9 cellular contexts compared by ENCODE assay signal in the genomic region with DNA sequence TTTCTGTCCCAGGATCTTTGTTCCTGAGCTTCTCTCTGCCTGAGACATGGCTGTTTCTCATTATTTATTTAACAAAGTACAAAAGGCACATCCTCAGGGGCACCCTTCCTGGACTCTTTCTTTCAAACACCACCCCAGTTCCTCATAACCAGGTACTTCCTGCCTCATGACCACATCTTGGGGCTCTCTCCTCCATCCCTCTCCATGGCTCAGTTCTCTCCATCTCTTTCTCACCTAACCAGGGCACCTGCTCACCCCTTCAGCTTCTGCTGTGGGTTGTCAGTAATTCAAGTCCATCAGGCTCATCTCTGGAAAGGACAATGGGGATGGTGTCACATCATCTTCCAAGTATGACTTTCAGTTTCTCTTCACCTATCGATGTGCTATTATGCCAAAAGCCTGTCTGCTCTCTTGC.
A peak's percentile ranks its signal among the peaks of the same experiment; 100 is the strongest.
DNase-seq lines count a peak whose midpoint lies in the region; ATAC-seq and TF ChIP-seq lines count a peak whose summit lies in the region.
"Had no signal": no experiment of that assay in that cellular context is flagged by ENCODE, and none has a peak within 500 bp of the region (broad histone marks: within the 10 kb centered on the region; RNA-seq: fewer than 3 reads in every experiment).

No MANE protein-coding gene starts in this region.

- CTCF ChIA-PET in RWPE1 (lab: Yijun Ruan, JAX) = interaction anchor here (0.6 to 0.8 kb wide), 2 partner anchors 120 to 671 kb away, joined by 3 read pairs; a partner anchor contains a TSS

- H3K4me1 ChIP-seq in hepatocyte (ENCODE audit: insufficient read depth) = no peaks in the 10 kb centered on the region
- peaks cover 0 to 6% of the 10 kb centered on the region in 2 donors for H3K4me1 ChIP-seq in thoracic aorta (ENCODE audit: control insufficient read depth in 1 of 2, low read depth in 2 of 2)

- H2AFZ ChIP-seq in hepatocyte = peak overlapping the region; percentile 49

- TF ChIP-seq CTCF in RWPE1 (conservative IDR thresholded peaks at IDR 0.05; ENCODE audit: low read depth) (no peak), hepatocyte (IDR thresholded peaks at IDR 0.05; ENCODE audit: poor library complexity) (no peak), thoracic aorta (IDR thresholded peaks at IDR 0.05) (no peak)

- H3K36me3 ChIP-seq in hepatocyte (replicated peaks; ENCODE audit: insufficient read depth, low read depth) = no peaks in the 10 kb centered on the region
- no peaks in the 10 kb centered on the region for H3K36me3 ChIP-seq in thoracic aorta

- H3K4me3 ChIP-seq in hepatocyte = no peak overlapping the region
- H3K4me3 ChIP-seq in thoracic aorta = peak overlapping the region; percentile 65

- peak; percentile 32 for ATAC-seq in thoracic aorta (ENCODE audit: insufficient number of reproducible peaks, low FRiP score, low read depth)
- ATAC-seq in HG03039 (IDR thresholded peaks at IDR 0.05; ENCODE audit: unreplicated experiment) = no peak
- ATAC-seq in GM21737 (IDR thresholded peaks at IDR 0.05; ENCODE audit: unreplicated experiment) = no peak

- POLR2A ChIA-PET in RWPE1 (lab: Yijun Ruan, JAX; ENCODE audit: low non-redundant PET) = no interaction called here

- H3K27ac ChIP-seq in RWPE1 = peak overlapping the region; percentile 97
- H3K27ac ChIP-seq in hepatocyte = peak overlapping the region; percentile 88
- H3K27ac ChIP-seq in thoracic aorta = peak overlapping the region; percentile 67 to 68
- H3K27ac ChIP-seq: 22Rv1 had no signal

- H3K9me2 ChIP-seq in hepatocyte (replicated peaks; ENCODE audit: insufficient read depth) = no peaks in the 10 kb centered on the region

- 100% methylated on average over 1 of the region's 1 CpG for WGBS in hepatocyte (ENCODE audit: low lambda C conversion rate, missing lambda C conversion rate)

- no peaks in the 10 kb centered on the region for H3K79me2 ChIP-seq in hepatocyte

- DNase-seq in DMS153 treated with DMSO at 0.1 percent for 48 hours (lab: John Stamatoyannopoulos, UW; ENCODE audit: unreplicated experiment) (peak; percentile 44), DMS153 (lab: John Stamatoyannopoulos, UW) (no peak), RWPE1 (ENCODE audit: low spot score) (no peak), hepatocyte (ENCODE audit: low spot score) (no peak), thoracic aorta (ENCODE audit: low spot score) (no peak)
- no peak for DNase-seq in activated effector memory CD4-positive, alpha-beta T cell treated with Interleukin-2 at 50 U/mL for 16 hours

- peak overlapping the region; percentile 69 for H3K4me2 ChIP-seq in hepatocyte

- no peaks in the 10 kb centered on the region for H3K27me3 ChIP-seq in hepatocyte
- no peaks in the 10 kb centered on the region for H3K27me3 ChIP-seq in thoracic aorta (replicated peaks; ENCODE audit: insufficient read depth)

- no peaks in the 10 kb centered on the region for H4K20me1 ChIP-seq in hepatocyte (ENCODE audit: insufficient read depth, poor library complexity, severe bottlenecking)

- H3K9me3 ChIP-seq in hepatocyte (ENCODE audit: low read depth) (no peaks in the 10 kb centered on the region), thoracic aorta (no peaks in the 10 kb centered on the region)
